In the genomic region with DNA sequence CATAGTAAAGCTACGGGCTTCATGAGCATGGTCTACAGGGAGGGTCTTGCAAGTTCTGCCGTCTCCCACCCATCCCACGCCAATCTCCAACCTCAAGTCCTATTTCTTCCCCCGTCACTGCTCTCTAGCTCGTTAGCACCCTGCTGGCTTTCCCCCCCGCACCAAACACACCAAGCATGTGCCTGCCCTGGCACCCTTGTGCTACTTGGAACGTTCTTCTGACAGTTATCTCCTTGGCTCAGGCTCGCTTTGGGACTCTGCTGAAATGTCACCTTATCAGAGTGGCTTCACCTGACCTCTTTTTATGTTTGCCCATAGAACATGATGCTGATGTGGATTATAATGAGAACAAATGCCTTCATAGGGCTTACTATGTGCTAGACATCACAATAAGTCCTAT, we compare ENCODE assay signal across 25 cellular contexts. TPM values are rescaled to one million over a fixed set of nuclear protein-coding genes. Genes with fewer than 3 reads are reported as not detected.
DNase-seq lines count a peak whose midpoint lies in the region; ATAC-seq, FAIRE-seq and TF ChIP-seq lines count a peak whose summit lies in the region.
"Had no signal": no experiment of that assay in that cellular context is flagged by ENCODE, and none has a peak within 500 bp of the region (broad histone marks: within the 10 kb centered on the region; RNA-seq: fewer than 3 reads in every experiment).

No MANE protein-coding gene starts in this region.

- no peaks in the 10 kb centered on the region for H3K9me3 Mint-ChIP-seq in activated naive CD4-positive, alpha-beta T cell treated with anti-CD3 and anti-CD28 coated beads, Interleukin-2, amount 50 U/mL, for 24 hours
- H3K9me3 Mint-ChIP-seq in activated naive CD4-positive, alpha-beta T cell treated with anti-CD3 and anti-CD28 coated beads, Interleukin-2, amount 50 U/mL, for 72 hours: no peaks in the 10 kb centered on the region
- H3K9me3 Mint-ChIP-seq in neural crest cell: no peaks in the 10 kb centered on the region
- H3K9me3 Mint-ChIP-seq: CD4-positive, alpha-beta T cell; GM23338 had no signal

- H3K4me3 ChIP-seq in heart right ventricle: no peak overlapping the region
- H3K4me3 ChIP-seq: BLaER1, GM23338, HAP-1 had no signal

- no peaks in the 10 kb centered on the region for H3K27me3 ChIP-seq in heart right ventricle
- H3K27me3 ChIP-seq: BLaER1 had no signal

- peaks cover 0 to 87% (median 45%) of the 10 kb centered on the region in 9 donors for H3K4me1 ChIP-seq in heart right ventricle
- H3K4me1 ChIP-seq: HAP-1 had no signal

- peak; percentile 40 for FAIRE-seq in urothelium cell line (lab: Jason Lieb, UNC)
- FAIRE-seq: GM12892 had no signal

- WGBS in heart right ventricle, 2 donors: 46 to 68% methylated on average over 8 of the region's 8 CpGs

- DNase-seq in activated naive CD4-positive, alpha-beta T cell treated with anti-CD3 and anti-CD28 coated beads, Interleukin-2, amount 50 U/mL, for 72 hours (ENCODE audit: low spot score in 2 of 2): no peak
- peak; percentile 51 to 53 for DNase-seq in heart right ventricle
- no peak for DNase-seq in neural crest cell (ENCODE audit: low read depth, low spot score)
- DNase-seq in urothelium cell line (ENCODE audit: low spot score): no peak
- DNase-seq in stimulated activated naive CD8-positive, alpha-beta T cell treated with anti-CD3 and anti-CD28 coated beads, Interleukin-15, Interleukin-2, amounts not matched to agents 100 U/mL and 50 U/mL, for 24 hours: no peak
- DNase-seq: ACHN; CD4-positive, alpha-beta T cell; COR-L47; DND-41; KG1; NCI-H1092; NCI-H1436 treated with DMSO at 0.1 percent for 48 hours; NCI-H1930; NCI-H2227 treated with DMSO at 0.1 percent for 48 hours; NCI-H510A had no signal

- no peaks in the 10 kb centered on the region for H3K27me3 Mint-ChIP-seq in activated naive CD4-positive, alpha-beta T cell treated with anti-CD3 and anti-CD28 coated beads, Interleukin-2, amount 50 U/mL, for 24 hours
- H3K27me3 Mint-ChIP-seq in neural crest cell (ENCODE audit: low read depth): no peaks in the 10 kb centered on the region
- H3K27me3 Mint-ChIP-seq: CD4-positive, alpha-beta T cell had no signal

- ATAC-seq in activated naive CD4-positive, alpha-beta T cell treated with anti-CD3 and anti-CD28 coated beads, Interleukin-2, amount 50 U/mL, for 72 hours: no peak
- ATAC-seq in heart right ventricle (peak in 6 of 8 donors; percentile 40 to 67 (median 52)), HG03457 (IDR thresholded peaks at IDR 0.05; ENCODE audit: unreplicated experiment) (no peak), GM21515 (IDR thresholded peaks at IDR 0.05; ENCODE audit: unreplicated experiment) (no peak)
- ATAC-seq in stimulated activated naive CD8-positive, alpha-beta T cell treated with anti-CD3 and anti-CD28 coated beads, Interleukin-15, Interleukin-2, amounts not matched to agents 100 U/mL and 50 U/mL, for 24 hours: no peak
- ATAC-seq: GM23338 had no signal

- H3K4me1 Mint-ChIP-seq in activated naive CD4-positive, alpha-beta T cell treated with anti-CD3 and anti-CD28 coated beads, Interleukin-2, amount 50 U/mL, for 24 hours: no peaks in the 10 kb centered on the region
- H3K4me1 Mint-ChIP-seq in neural crest cell: no peaks in the 10 kb centered on the region
- H3K4me1 Mint-ChIP-seq: GM23338 had no signal

- H3K36me3 Mint-ChIP-seq in activated naive CD4-positive, alpha-beta T cell treated with anti-CD3 and anti-CD28 coated beads, Interleukin-2, amount 50 U/mL, for 24 hours: peaks cover 8% of the 10 kb centered on the region
- H3K36me3 Mint-ChIP-seq in activated naive CD4-positive, alpha-beta T cell treated with anti-CD3 and anti-CD28 coated beads, Interleukin-2, amount 50 U/mL, for 72 hours: no peaks in the 10 kb centered on the region
- H3K36me3 Mint-ChIP-seq in neural crest cell (ENCODE audit: low read depth): peaks cover 4% of the 10 kb centered on the region

- H3K4me3 Mint-ChIP-seq in activated naive CD4-positive, alpha-beta T cell treated with anti-CD3 and anti-CD28 coated beads, Interleukin-2, amount 50 U/mL, for 24 hours: no peak overlapping the region
- no peak overlapping the region for H3K4me3 Mint-ChIP-seq in neural crest cell
- H3K4me3 Mint-ChIP-seq: CD4-positive, alpha-beta T cell; GM23338 had no signal

- TF ChIP-seq CTCF in heart right ventricle (IDR thresholded peaks at IDR 0.05) (no peak), neural crest cell (conservative IDR thresholded peaks at IDR 0.05) (no peak)

- intact Hi-C loops in heart right ventricle (cut with DNase I): no loop called here

- peak overlapping the region; percentile 61 to 91 (median 84) for H3K27ac ChIP-seq in heart right ventricle
- H3K27ac ChIP-seq: 22Rv1, BLaER1, RWPE1 had no signal

- H3K36me3 ChIP-seq in heart right ventricle: peaks cover 0 to 100% (median 68%) of the 10 kb centered on the region in 9 donors

- H3K9me3 ChIP-seq in heart right ventricle: no peaks in the 10 kb centered on the region
- H3K9me3 ChIP-seq: BLaER1, HAP-1 had no signal

- H3K27ac Mint-ChIP-seq in activated naive CD4-positive, alpha-beta T cell treated with anti-CD3 and anti-CD28 coated beads, Interleukin-2, amount 50 U/mL, for 24 hours: peak overlapping the region; percentile 57
- H3K27ac Mint-ChIP-seq in activated naive CD4-positive, alpha-beta T cell treated with anti-CD3 and anti-CD28 coated beads, Interleukin-2, amount 50 U/mL, for 72 hours: peak overlapping the region in 1 of 2 donors; percentile 23
- peak overlapping the region; percentile 44 for H3K27ac Mint-ChIP-seq in neural crest cell (ENCODE audit: unreplicated experiment)
- H3K27ac Mint-ChIP-seq: CD4-positive, alpha-beta T cell; GM23338 had no signal

RNA-seq across cellular contexts. Expression of a gene that starts 21.9 kb away (rescaled TPM):
- total RNA-seq in activated naive CD4-positive, alpha-beta T cell treated with anti-CD3 and anti-CD28 coated beads, Interleukin-2, amount 50 U/mL, for 72 hours: 10 to 100 TPM; 70.3 to 80.9 TPM
- total RNA-seq in heart right ventricle (100 to 1,000 TPM in 1 of 10 donors, 10 to 100 TPM in 9; 70.9 to 105 (median 75.1) TPM), neural crest cell (133 and 137 TPM in 2 replicates)
- polyA plus RNA-seq in heart right ventricle: 10 to 100 TPM; 36.5 to 56.3 TPM

RNA-seq across cellular contexts. Expression of a gene that starts 22.1 kb away (rescaled TPM):
- total RNA-seq in activated naive CD4-positive, alpha-beta T cell treated with anti-CD3 and anti-CD28 coated beads, Interleukin-2, amount 50 U/mL, for 72 hours: 10 to 100 TPM; 23.7 to 42.0 TPM
- 10 to 100 TPM; 28.1 to 56.9 (median 31.1) TPM for total RNA-seq in heart right ventricle
- 10 to 100 TPM; 11.3 to 16.5 TPM for polyA plus RNA-seq in heart right ventricle
- total RNA-seq in neural crest cell: 44.2 and 49.6 TPM in 2 replicates

RNA-seq across cellular contexts. Expression of a gene that starts 22.8 kb away (rescaled TPM):
- total RNA-seq in activated naive CD4-positive, alpha-beta T cell treated with anti-CD3 and anti-CD28 coated beads, Interleukin-2, amount 50 U/mL, for 72 hours: 10 to 100 TPM in 1 of 2 donors, 1 to 10 TPM in 1; 4.6 to 18.6 TPM
- 100 to 1,000 TPM in 4 of 10 donors, 10 to 100 TPM in 6; 77.6 to 123 (median 96.9) TPM for total RNA-seq in heart right ventricle
- 100 to 1,000 TPM in 1 of 2 donors, 10 to 100 TPM in 1; 44.1 to 148 TPM for polyA plus RNA-seq in heart right ventricle
- total RNA-seq in neural crest cell: 22.0 and 25.9 TPM in 2 replicates

RNA-seq across cellular contexts. Expression of a gene that starts 30.0 kb away (rescaled TPM):
- total RNA-seq in activated naive CD4-positive, alpha-beta T cell treated with anti-CD3 and anti-CD28 coated beads, Interleukin-2, amount 50 U/mL, for 72 hours: not detected
- total RNA-seq in heart right ventricle (not detected), neural crest cell (not detected in 2 replicates)
- under 1 TPM in 1 of 2 donors, not detected in 1; 0.73 TPM for polyA plus RNA-seq in heart right ventricle
- total RNA-seq: CD4-positive, alpha-beta T cell; GM23338; HT1080 had no signal

RNA-seq across cellular contexts. Expression of a gene that starts 37.1 kb away (rescaled TPM):
- not detected for total RNA-seq in activated naive CD4-positive, alpha-beta T cell treated with anti-CD3 and anti-CD28 coated beads, Interleukin-2, amount 50 U/mL, for 72 hours
- total RNA-seq in heart right ventricle: 1 to 10 TPM in 1 of 10 donors, not detected in 9; 1.3 TPM
- polyA plus RNA-seq in heart right ventricle: not detected
- total RNA-seq in neural crest cell: 0.65 TPM in 1 of 2 replicates, not detected in the other
- total RNA-seq: CD4-positive, alpha-beta T cell; GM23338; HT1080 had no signal
- polyA plus RNA-seq: GM23338 had no signal

Comparison
In these comparisons a context has a peak if more than half of its experiments do, and no peak if none do; other contexts are left out.
1. ATAC-seq: peak in heart right ventricle (6 of 8); none in activated naive CD4-positive, alpha-beta T cell treated with anti-CD3 and anti-CD28 coated beads, Interleukin-2, amount 50 U/mL, for 72 hours (0 of 2), HG03457 (single experiment), GM21515 (single experiment) and stimulated activated naive CD8-positive, alpha-beta T cell treated with anti-CD3 and anti-CD28 coated beads, Interleukin-15, Interleukin-2, amounts not matched to agents 100 U/mL and 50 U/mL, for 24 hours (single experiment).
2. DNase-seq: peak in heart right ventricle (2 of 2); none in activated naive CD4-positive, alpha-beta T cell treated with anti-CD3 and anti-CD28 coated beads, Interleukin-2, amount 50 U/mL, for 72 hours (0 of 2), neural crest cell (single experiment), urothelium cell line (single experiment) and stimulated activated naive CD8-positive, alpha-beta T cell treated with anti-CD3 and anti-CD28 coated beads, Interleukin-15, Interleukin-2, amounts not matched to agents 100 U/mL and 50 U/mL, for 24 hours (single experiment).